In the genomic region with DNA sequence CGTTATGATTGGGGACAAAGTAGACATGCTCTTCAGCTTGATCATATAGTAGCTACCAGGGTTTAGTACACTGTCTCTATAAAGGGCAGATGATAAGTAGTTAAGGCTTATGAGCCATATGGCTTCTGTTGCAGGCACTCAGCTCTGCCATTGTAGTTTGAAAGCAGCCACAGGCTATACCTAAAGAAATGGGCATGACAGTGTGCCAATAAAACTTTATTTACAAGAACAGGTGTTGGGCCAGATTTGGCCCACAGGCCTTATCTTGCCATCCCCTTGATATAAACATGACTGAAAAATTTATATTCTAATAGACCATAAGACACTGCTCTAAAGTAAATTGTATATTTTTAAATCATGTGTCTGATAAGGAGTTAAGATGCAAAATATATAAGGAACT, we compare ENCODE assay signal across 1 cellular context.
TF ChIP-seq lines count a peak whose summit lies in the region.

No MANE protein-coding gene starts in this region.

TF ChIP-seq in HepG2, 621 proteins besides CTCF, POLR2A, EP300 and RAD21 (continued from another document):
- TF ChIP-seq, protein P1, sequence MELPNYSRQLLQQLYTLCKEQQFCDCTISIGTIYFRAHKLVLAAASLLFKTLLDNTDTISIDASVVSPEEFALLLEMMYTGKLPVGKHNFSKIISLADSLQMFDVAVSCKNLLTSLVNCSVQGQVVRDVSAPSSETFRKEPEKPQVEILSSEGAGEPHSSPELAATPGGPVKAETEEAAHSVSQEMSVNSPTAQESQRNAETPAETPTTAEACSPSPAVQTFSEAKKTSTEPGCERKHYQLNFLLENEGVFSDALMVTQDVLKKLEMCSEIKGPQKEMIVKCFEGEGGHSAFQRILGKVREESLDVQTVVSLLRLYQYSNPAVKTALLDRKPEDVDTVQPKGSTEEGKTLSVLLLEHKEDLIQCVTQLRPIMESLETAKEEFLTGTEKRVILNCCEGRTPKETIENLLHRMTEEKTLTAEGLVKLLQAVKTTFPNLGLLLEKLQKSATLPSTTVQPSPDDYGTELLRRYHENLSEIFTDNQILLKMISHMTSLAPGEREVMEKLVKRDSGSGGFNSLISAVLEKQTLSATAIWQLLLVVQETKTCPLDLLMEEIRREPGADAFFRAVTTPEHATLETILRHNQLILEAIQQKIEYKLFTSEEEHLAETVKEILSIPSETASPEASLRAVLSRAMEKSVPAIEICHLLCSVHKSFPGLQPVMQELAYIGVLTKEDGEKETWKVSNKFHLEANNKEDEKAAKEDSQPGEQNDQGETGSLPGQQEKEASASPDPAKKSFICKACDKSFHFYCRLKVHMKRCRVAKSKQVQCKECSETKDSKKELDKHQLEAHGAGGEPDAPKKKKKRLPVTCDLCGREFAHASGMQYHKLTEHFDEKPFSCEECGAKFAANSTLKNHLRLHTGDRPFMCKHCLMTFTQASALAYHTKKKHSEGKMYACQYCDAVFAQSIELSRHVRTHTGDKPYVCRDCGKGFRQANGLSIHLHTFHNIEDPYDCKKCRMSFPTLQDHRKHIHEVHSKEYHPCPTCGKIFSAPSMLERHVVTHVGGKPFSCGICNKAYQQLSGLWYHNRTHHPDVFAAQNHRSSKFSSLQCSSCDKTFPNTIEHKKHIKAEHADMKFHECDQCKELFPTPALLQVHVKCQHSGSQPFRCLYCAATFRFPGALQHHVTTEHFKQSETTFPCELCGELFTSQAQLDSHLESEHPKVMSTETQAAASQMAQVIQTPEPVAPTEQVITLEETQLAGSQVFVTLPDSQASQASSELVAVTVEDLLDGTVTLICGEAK (IDR thresholded peaks at IDR 0.05): peak; percentile 61
- TF ChIP-seq, protein P1 (CRISPR knock-in tag; IDR thresholded peaks at IDR 0.05): peak; percentile 98
- TF ChIP-seq FOXJ3 (CRISPR knock-in tag; IDR thresholded peaks at IDR 0.05; ENCODE audit: borderline replicate concordance): no peak
TF ChIP-seq in HepG2: peak in this region for 1.
